Comparison of ENCODE assay signal across 1 cellular context in the genomic region with DNA sequence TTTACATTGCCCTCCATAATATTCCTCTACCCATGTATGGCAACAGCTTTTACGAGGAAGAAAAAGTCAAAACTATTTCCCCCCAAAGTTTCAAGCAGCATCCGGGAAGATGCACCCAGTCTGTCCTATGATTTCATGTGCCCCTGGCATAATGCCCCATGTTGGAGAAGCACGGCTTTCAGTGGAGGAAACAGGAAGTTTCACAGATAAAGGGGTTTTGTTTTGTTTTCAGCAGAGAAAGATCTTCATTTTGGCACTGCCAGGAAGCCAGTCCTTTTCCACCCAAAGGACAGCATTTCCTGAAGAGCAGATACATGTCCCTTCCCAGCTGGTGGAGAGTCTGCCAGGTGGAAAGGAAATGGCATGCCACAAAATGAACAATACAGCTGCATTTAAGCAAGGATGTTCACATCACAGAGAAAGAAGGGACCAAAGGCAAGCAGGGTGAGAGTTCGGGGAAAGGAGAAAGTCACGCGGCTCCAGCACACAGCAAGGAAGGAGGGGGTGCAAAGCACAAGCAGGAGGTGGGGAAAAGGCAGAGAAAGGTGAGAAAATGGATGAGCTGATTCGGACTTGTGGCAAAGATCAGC.
TF ChIP-seq lines count a peak whose summit lies in the region.

No MANE protein-coding gene starts in this region.

TF ChIP-seq in HepG2, 621 proteins besides CTCF, POLR2A, EP300 and RAD21 (continued from another document):
- TF ChIP-seq, protein P1, sequence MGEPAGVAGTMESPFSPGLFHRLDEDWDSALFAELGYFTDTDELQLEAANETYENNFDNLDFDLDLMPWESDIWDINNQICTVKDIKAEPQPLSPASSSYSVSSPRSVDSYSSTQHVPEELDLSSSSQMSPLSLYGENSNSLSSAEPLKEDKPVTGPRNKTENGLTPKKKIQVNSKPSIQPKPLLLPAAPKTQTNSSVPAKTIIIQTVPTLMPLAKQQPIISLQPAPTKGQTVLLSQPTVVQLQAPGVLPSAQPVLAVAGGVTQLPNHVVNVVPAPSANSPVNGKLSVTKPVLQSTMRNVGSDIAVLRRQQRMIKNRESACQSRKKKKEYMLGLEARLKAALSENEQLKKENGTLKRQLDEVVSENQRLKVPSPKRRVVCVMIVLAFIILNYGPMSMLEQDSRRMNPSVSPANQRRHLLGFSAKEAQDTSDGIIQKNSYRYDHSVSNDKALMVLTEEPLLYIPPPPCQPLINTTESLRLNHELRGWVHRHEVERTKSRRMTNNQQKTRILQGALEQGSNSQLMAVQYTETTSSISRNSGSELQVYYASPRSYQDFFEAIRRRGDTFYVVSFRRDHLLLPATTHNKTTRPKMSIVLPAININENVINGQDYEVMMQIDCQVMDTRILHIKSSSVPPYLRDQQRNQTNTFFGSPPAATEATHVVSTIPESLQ (CRISPR knock-in tag; conservative IDR thresholded peaks at IDR 0.05), result no peak
- TF ChIP-seq NFRKB (IDR thresholded peaks at IDR 0.05), result no peak
- TF ChIP-seq, protein P2, sequence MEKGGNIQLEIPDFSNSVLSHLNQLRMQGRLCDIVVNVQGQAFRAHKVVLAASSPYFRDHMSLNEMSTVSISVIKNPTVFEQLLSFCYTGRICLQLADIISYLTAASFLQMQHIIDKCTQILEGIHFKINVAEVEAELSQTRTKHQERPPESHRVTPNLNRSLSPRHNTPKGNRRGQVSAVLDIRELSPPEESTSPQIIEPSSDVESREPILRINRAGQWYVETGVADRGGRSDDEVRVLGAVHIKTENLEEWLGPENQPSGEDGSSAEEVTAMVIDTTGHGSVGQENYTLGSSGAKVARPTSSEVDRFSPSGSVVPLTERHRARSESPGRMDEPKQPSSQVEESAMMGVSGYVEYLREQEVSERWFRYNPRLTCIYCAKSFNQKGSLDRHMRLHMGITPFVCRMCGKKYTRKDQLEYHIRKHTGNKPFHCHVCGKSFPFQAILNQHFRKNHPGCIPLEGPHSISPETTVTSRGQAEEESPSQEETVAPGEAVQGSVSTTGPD (CRISPR knock-in tag; IDR thresholded peaks at IDR 0.05), result no peak
- TF ChIP-seq KLF13 (CRISPR knock-in tag; IDR thresholded peaks at IDR 0.05), result no peak
- no peak for TF ChIP-seq TGIF2 (CRISPR knock-in tag; IDR thresholded peaks at IDR 0.05)
